12 cellular contexts compared by ENCODE assay signal in genomic region chr10:17237915-17238444, GRCh38. TPM values are rescaled to one million over a fixed set of nuclear protein-coding genes. Genes with fewer than 3 reads are reported as not detected.
DNase-seq lines count a peak whose midpoint lies in the region; ATAC-seq, FAIRE-seq and TF ChIP-seq lines count a peak whose summit lies in the region.
"Had no signal": no experiment of that assay in that cellular context is flagged by ENCODE, and none has a peak within 500 bp of the region (broad histone marks: within the 10 kb centered on the region; RNA-seq: fewer than 3 reads in every experiment).

No MANE protein-coding gene starts in this region.

- peaks cover 0 to 1% of the 10 kb centered on the region in 2 donors for H3K27me3 Mint-ChIP-seq in CD8-positive, alpha-beta memory T cell
- H3K27me3 Mint-ChIP-seq in chondrocyte (ENCODE audit: low read depth) = no peaks in the 10 kb centered on the region
- H3K27me3 Mint-ChIP-seq in nephron (ENCODE audit: low read depth) = no peaks in the 10 kb centered on the region

- peaks cover 8 to 57% (median 17%) of the 10 kb centered on the region in 3 donors for H3K36me3 Mint-ChIP-seq in CD8-positive, alpha-beta memory T cell
- H3K36me3 Mint-ChIP-seq in chondrocyte (ENCODE audit: low read depth) (peaks cover 36% of the 10 kb centered on the region), nephron (ENCODE audit: low read depth) (peaks cover 60% of the 10 kb centered on the region)

- H4K20me1 ChIP-seq in MM.1S (ENCODE audit: insufficient read depth, low read length) = no peaks in the 10 kb centered on the region

- no peak overlapping the region for H3K4me3 Mint-ChIP-seq in CD8-positive, alpha-beta memory T cell
- H3K4me3 Mint-ChIP-seq in chondrocyte (ENCODE audit: unreplicated experiment) (no peak overlapping the region), nephron (no peak overlapping the region)

- no peaks in the 10 kb centered on the region for H3K9me3 Mint-ChIP-seq in CD8-positive, alpha-beta memory T cell
- H3K9me3 Mint-ChIP-seq in chondrocyte (ENCODE audit: low read depth) (peaks cover 9% of the 10 kb centered on the region), nephron (peaks cover 6% of the 10 kb centered on the region)

- H3K79me2 ChIP-seq in MM.1S (ENCODE audit: low read length) = no peaks in the 10 kb centered on the region

- H3K27ac Mint-ChIP-seq in CD8-positive, alpha-beta memory T cell = peak overlapping the region in 6 of 8 donors; percentile 39 to 75 (median 52)
- peak overlapping the region; percentile 92 for H3K27ac Mint-ChIP-seq in chondrocyte (ENCODE audit: unreplicated experiment)
- peak overlapping the region in 2 of 3 experiments; percentile 41 to 66 for H3K27ac Mint-ChIP-seq in nephron
- H3K27ac Mint-ChIP-seq: activated naive CD4-positive, alpha-beta T cell treated with anti-CD3 and anti-CD28 coated beads, Interleukin-2, amount 50 U/mL, for 72 hours had no signal

- H3K4me1 ChIP-seq in CD8-positive, alpha-beta memory T cell (ENCODE audit: insufficient read depth, low read length) = peaks cover 25% of the 10 kb centered on the region
- no peaks in the 10 kb centered on the region for H3K4me1 ChIP-seq in MM.1S (ENCODE audit: low read length)

- no peak for DNase-seq in CD8-positive, alpha-beta memory T cell
- DNase-seq in MM.1S = no peak
- DNase-seq in chondrocyte (ENCODE audit: low spot score) = no peak
- no peak for DNase-seq in HuH-7 (ENCODE audit: low spot score)
- no peak for DNase-seq in iPS-NIHi11 (ENCODE audit: low spot score)
- no peak for DNase-seq in D721Med (ENCODE audit: insufficient read length, low spot score)
- DNase-seq: Calu3; stimulated activated CD4-positive, alpha-beta T cell treated with anti-CD3 and anti-CD28 coated beads, Interleukin-15, amount 100 ng/mL, for 24 hours; stimulated activated naive CD4-positive, alpha-beta T cell had no signal

- no peak overlapping the region for H3K4me2 ChIP-seq in MM.1S (ENCODE audit: low read depth, low read length)

- no peaks in the 10 kb centered on the region for H3K9me2 ChIP-seq in MM.1S (replicated peaks; ENCODE audit: insufficient read depth, low read length)

- POLR2A ChIA-PET in CD8-positive, alpha-beta memory T cell (lab: Charles Lee) = no interaction called here

- H3K27me3 ChIP-seq in CD8-positive, alpha-beta memory T cell (ENCODE audit: insufficient read depth, low read length, poor library complexity, severe bottlenecking) = no peaks in the 10 kb centered on the region
- H3K27me3 ChIP-seq in MM.1S (replicated peaks; ENCODE audit: insufficient read depth, low read length) = no peaks in the 10 kb centered on the region

- FAIRE-seq in D721Med (lab: Jason Lieb, UNC) = no peak

- H3K9ac ChIP-seq in MM.1S (ENCODE audit: low read length) = no peak overlapping the region

- no peak overlapping the region for H2AFZ ChIP-seq in MM.1S (ENCODE audit: low read length)

- H3K36me3 ChIP-seq in CD8-positive, alpha-beta memory T cell (ENCODE audit: insufficient read depth, low read length) = peaks cover 51% of the 10 kb centered on the region
- H3K36me3 ChIP-seq in MM.1S (replicated peaks; ENCODE audit: insufficient read depth, low read length) = peaks cover 14% of the 10 kb centered on the region; the same call in 1 of the 2 replicates

- H3K27ac ChIP-seq in CD8-positive, alpha-beta memory T cell (ENCODE audit: low read depth, low read length) = no peak overlapping the region
- 0 out of 2 replicates have a peak overlapping the region, but pooled peaks have one; percentile 3 for H3K27ac ChIP-seq in MM.1S (ENCODE audit: low read length)

- CTCF ChIA-PET in CD8-positive, alpha-beta memory T cell (lab: Charles Lee) = interaction anchor here (1.4 kb wide), 1 partner anchor 10 kb away, joined by 3 read pairs; the partner anchor contains the start of gene VIM

- TF ChIP-seq CTCF in MM.1S (IDR thresholded peaks at IDR 0.05; ENCODE audit: low read length) = no peak
- TF ChIP-seq CTCF in chondrocyte (IDR thresholded peaks at IDR 0.05) = no peak
- TF ChIP-seq CTCF in nephron (IDR thresholded peaks at IDR 0.05; ENCODE audit: unreplicated experiment in 3 of 3) = no peak
- TF ChIP-seq CTCF in D721Med (IDR thresholded peaks at IDR 0.05; ENCODE audit: insufficient read depth, missing control alignments) = no peak

- H3K4me1 Mint-ChIP-seq in CD8-positive, alpha-beta memory T cell = peaks cover 26 to 44% (median 42%) of the 10 kb centered on the region in 3 donors
- H3K4me1 Mint-ChIP-seq in chondrocyte (ENCODE audit: low read depth) (peaks cover 62% of the 10 kb centered on the region), nephron (peaks cover 30% of the 10 kb centered on the region)

- H3K4me3 ChIP-seq in CD8-positive, alpha-beta memory T cell (ENCODE audit: low read length) = no peak overlapping the region
- H3K4me3 ChIP-seq in MM.1S (ENCODE audit: low read length) = no peak overlapping the region

- H3F3A ChIP-seq in MM.1S (ENCODE audit: insufficient read depth, low read length) = peaks cover 28% of the 10 kb centered on the region

- no peak for ATAC-seq in GM21619 (IDR thresholded peaks at IDR 0.05; ENCODE audit: unreplicated experiment)
- ATAC-seq: activated naive CD4-positive, alpha-beta T cell treated with anti-CD3 and anti-CD28 coated beads, Interleukin-2, amount 50 U/mL, for 72 hours had no signal

- no peaks in the 10 kb centered on the region for H3K9me3 ChIP-seq in CD8-positive, alpha-beta memory T cell (ENCODE audit: low read length)
- no peaks in the 10 kb centered on the region for H3K9me3 ChIP-seq in MM.1S (replicated peaks; ENCODE audit: insufficient read depth, low read length)

RNA-seq across cellular contexts. Expression of gene VIM, which starts 9.9 kb away (rescaled TPM):
- 1,000 to 10,000 TPM; 1,217 to 1,243 TPM for total RNA-seq in CD8-positive, alpha-beta memory T cell
- polyA plus RNA-seq in CD8-positive, alpha-beta memory T cell = 513 TPM
- 2,627 to 4,580 TPM (median 4,556 TPM) in 3 replicates for total RNA-seq in chondrocyte

RNA-seq across cellular contexts. Expression of gene TRDMT1, which starts 36.5 kb away (rescaled TPM):
- 1 to 10 TPM; 7.3 to 9.8 TPM for total RNA-seq in CD8-positive, alpha-beta memory T cell
- polyA plus RNA-seq in CD8-positive, alpha-beta memory T cell = 8.3 TPM
- total RNA-seq in chondrocyte = 3.1 to 6.4 TPM (median 4.7 TPM) in 3 replicates
